Comparison of ENCODE assay signal across 8 cellular contexts in genomic region chr19:9075064-9075964, GRCh38. TPM values are rescaled to one million over a fixed set of nuclear protein-coding genes. Genes with fewer than 3 reads are reported as not detected.
DNase-seq lines count a peak whose midpoint lies in the region; TF ChIP-seq lines count a peak whose summit lies in the region.

No MANE protein-coding gene starts in this region.

- H3K4me3 ChIP-seq in astrocyte of the spinal cord (ENCODE audit: low read depth, low read length): no peak overlapping the region

- peak in 9 of 14 donors; percentile 1 to 81 (median 25) for DNase-seq in C1 segment of cervical spinal cord (lab: John Stamatoyannopoulos, UW)
- peak; percentile 90 for DNase-seq in LHCN-M2 (ENCODE audit: low read depth)
- peak; percentile 98 for DNase-seq in astrocyte of the spinal cord (ENCODE audit: low read depth, low spot score)
- DNase-seq in iPS-NIHi11 (ENCODE audit: low spot score): peak; percentile 83
- peak; percentile 23 for DNase-seq in stimulated activated CD8-positive, alpha-beta memory T cell treated with anti-CD3 and anti-CD28 coated beads, Interleukin-4, amount 100 ng/mL, for 48 hours
- DNase-seq in NCI-H1694 treated with DMSO at 0.1 percent for 48 hours (lab: John Stamatoyannopoulos, UW): no peak
- DNase-seq in SKM-1 treated with dmso at 0.1 percent for 144 hours (lab: John Stamatoyannopoulos, UW; ENCODE audit: unreplicated experiment): no peak
- DNase-seq in activated CD4-positive, alpha-beta T cell treated with anti-CD3 and anti-CD28 coated beads, Interleukin-2, amount 50 U/mL, for 1 hour: no peak

- no peak for TF ChIP-seq CTCF in astrocyte of the spinal cord (IDR thresholded peaks at IDR 0.05; ENCODE audit: low read depth, low read length)

- in situ Hi-C loops in astrocyte of the spinal cord (cut with HindIII; ENCODE audit: low sequenced_read_pairs): no loop called here

RNA-seq across cellular contexts. Expression of gene OR1M1, which starts 11.5 kb away (rescaled TPM):
- total RNA-seq in LHCN-M2 (2014; rRNA removed): not detected in 2 replicates
- not detected for polyA plus RNA-seq in LHCN-M2 (2012)

RNA-seq across cellular contexts. Expression of gene OR7G2, which starts 32.0 kb away (rescaled TPM):
- not detected in 2 replicates for total RNA-seq in LHCN-M2 (2014; rRNA removed)
- not detected for polyA plus RNA-seq in LHCN-M2 (2012)

RNA-seq across cellular contexts. Expression of gene OR7G1, which starts 40.2 kb away (rescaled TPM):
- total RNA-seq in LHCN-M2 (2014; rRNA removed): not detected in 2 replicates
- polyA plus RNA-seq in LHCN-M2 (2012): not detected

RNA-seq across cellular contexts. Expression of gene OR7G3, which starts 51.4 kb away (rescaled TPM):
- total RNA-seq in LHCN-M2 (2014; rRNA removed): not detected in 2 replicates
- not detected for polyA plus RNA-seq in LHCN-M2 (2012)

Comparison
In these comparisons a context has a peak if more than half of its experiments do, and no peak if none do; other contexts are left out.
1. DNase-seq: peak in C1 segment of cervical spinal cord (9 of 14), LHCN-M2 (single experiment), astrocyte of the spinal cord (single experiment), iPS-NIHi11 (single experiment) and stimulated activated CD8-positive, alpha-beta memory T cell treated with anti-CD3 and anti-CD28 coated beads, Interleukin-4, amount 100 ng/mL, for 48 hours (single experiment); none in NCI-H1694 treated with DMSO at 0.1 percent for 48 hours (single experiment), SKM-1 treated with dmso at 0.1 percent for 144 hours (single experiment) and activated CD4-positive, alpha-beta T cell treated with anti-CD3 and anti-CD28 coated beads, Interleukin-2, amount 50 U/mL, for 1 hour (single experiment).